Comparison of ENCODE assay signal across 9 cellular contexts in genomic region chr1:234699795-234700665, GRCh38.
DNase-seq lines count a peak whose midpoint lies in the region; ATAC-seq and TF ChIP-seq lines count a peak whose summit lies in the region.
"Had no signal": no experiment of that assay in that cellular context is flagged by ENCODE, and none has a peak within 500 bp of the region (broad histone marks: within the 10 kb centered on the region; RNA-seq: fewer than 3 reads in every experiment).

No MANE protein-coding gene starts in this region.

- H3K4me1 Mint-ChIP-seq in naive thymus-derived CD4-positive, alpha-beta T cell, result peaks cover 3 to 24% (median 5%) of the 10 kb centered on the region in 7 donors

- TF ChIP-seq CTCF in cardiac fibroblast (IDR thresholded peaks at IDR 0.05; ENCODE audit: low read depth, low read length), result no peak

- no peak overlapping the region for H3K27ac ChIP-seq in naive thymus-derived CD4-positive, alpha-beta T cell (ENCODE audit: low read depth, low read length)

- H3K4me1 ChIP-seq in naive thymus-derived CD4-positive, alpha-beta T cell (ENCODE audit: control insufficient read depth in 2 of 2, insufficient read depth in 2 of 2, low read length in 2 of 2), result no peaks in the 10 kb centered on the region

- CTCF ChIA-PET in naive thymus-derived CD4-positive, alpha-beta T cell (lab: Charles Lee), result no interaction called here

- peaks cover 0 to 1% (median 0%) of the 10 kb centered on the region in 5 donors for H3K36me3 Mint-ChIP-seq in naive thymus-derived CD4-positive, alpha-beta T cell

- peak overlapping the region in 1 of 9 donors; percentile 18 for H3K27ac Mint-ChIP-seq in naive thymus-derived CD4-positive, alpha-beta T cell

- peaks cover 0 to 5% (median 0%) of the 10 kb centered on the region in 11 donors for H3K9me3 Mint-ChIP-seq in naive thymus-derived CD4-positive, alpha-beta T cell

- H3K4me3 ChIP-seq in cardiac fibroblast (replicated peaks in 1 of 2; ENCODE audit: low read depth in 2 of 2, low read length in 2 of 2), result no peak overlapping the region
- H3K4me3 ChIP-seq in naive thymus-derived CD4-positive, alpha-beta T cell (ENCODE audit: low read length), result no peak overlapping the region
- H3K4me3 ChIP-seq: lung had no signal

- ATAC-seq in GM21526 (IDR thresholded peaks at IDR 0.05; ENCODE audit: low FRiP score, unreplicated experiment), result peak; percentile 54
- ATAC-seq in HG03558 (IDR thresholded peaks at IDR 0.05; ENCODE audit: extremely low read depth, unreplicated experiment), result peak; percentile 84
- ATAC-seq in naive thymus-derived CD4-positive, alpha-beta T cell, result peak; percentile 53

- no peaks in the 10 kb centered on the region for H3K36me3 ChIP-seq in naive thymus-derived CD4-positive, alpha-beta T cell (ENCODE audit: control insufficient read depth in 2 of 3, insufficient read depth in 3 of 3, low read length in 3 of 3)

- DNase-seq in DMS53 (lab: John Stamatoyannopoulos, UW), result peak; percentile 22
- DNase-seq in DMS53 treated with DMSO at 0.1 percent for 48 hours (lab: John Stamatoyannopoulos, UW; ENCODE audit: unreplicated experiment), result no peak
- DNase-seq in cardiac fibroblast (ENCODE audit: low read depth in 2 of 2), result peak; percentile 60 to 82
- no peak for DNase-seq in naive thymus-derived CD4-positive, alpha-beta T cell
- no peak for DNase-seq in DMS114 treated with DMSO at 0.1 percent for 48 hours (lab: John Stamatoyannopoulos, UW; ENCODE audit: unreplicated experiment)
- no peak for DNase-seq in NAMALWA (ENCODE audit: low spot score)

- peaks cover 0 to 3% (median 0%) of the 10 kb centered on the region in 5 donors for H3K27me3 Mint-ChIP-seq in naive thymus-derived CD4-positive, alpha-beta T cell

- H3K4me3 Mint-ChIP-seq in naive thymus-derived CD4-positive, alpha-beta T cell, result no peak overlapping the region

- no peaks in the 10 kb centered on the region for H3K9me3 ChIP-seq in naive thymus-derived CD4-positive, alpha-beta T cell (ENCODE audit: control insufficient read depth in 2 of 3, low read length in 3 of 3)

- no peaks in the 10 kb centered on the region for H3K27me3 ChIP-seq in naive thymus-derived CD4-positive, alpha-beta T cell (ENCODE audit: control insufficient read depth in 2 of 2, insufficient read depth in 2 of 2, low read length in 2 of 2)

- intact Hi-C loops in naive thymus-derived CD4-positive, alpha-beta T cell (cut with micrococcal nuclease), result no loop called here

- POLR2A ChIA-PET in naive thymus-derived CD4-positive, alpha-beta T cell (lab: Charles Lee), result interaction anchor here (0.6 to 0.8 kb wide), 2 partner anchors 40 to 87 kb away, joined by 3 read pairs; no protein-coding TSS in a partner anchor

Comparison
In these comparisons a context has a peak if more than half of its experiments do, and no peak if none do; other contexts are left out.
1. DNase-seq: peak in DMS53 (single experiment) and cardiac fibroblast (2 of 2); none in DMS53 treated with DMSO at 0.1 percent for 48 hours (single experiment), naive thymus-derived CD4-positive, alpha-beta T cell (0 of 9), DMS114 treated with DMSO at 0.1 percent for 48 hours (single experiment) and NAMALWA (single experiment).
2. Peak in every context shown above with its lines, with median percentiles within 50 percentile points of each other: ATAC-seq.